In the genomic region with DNA sequence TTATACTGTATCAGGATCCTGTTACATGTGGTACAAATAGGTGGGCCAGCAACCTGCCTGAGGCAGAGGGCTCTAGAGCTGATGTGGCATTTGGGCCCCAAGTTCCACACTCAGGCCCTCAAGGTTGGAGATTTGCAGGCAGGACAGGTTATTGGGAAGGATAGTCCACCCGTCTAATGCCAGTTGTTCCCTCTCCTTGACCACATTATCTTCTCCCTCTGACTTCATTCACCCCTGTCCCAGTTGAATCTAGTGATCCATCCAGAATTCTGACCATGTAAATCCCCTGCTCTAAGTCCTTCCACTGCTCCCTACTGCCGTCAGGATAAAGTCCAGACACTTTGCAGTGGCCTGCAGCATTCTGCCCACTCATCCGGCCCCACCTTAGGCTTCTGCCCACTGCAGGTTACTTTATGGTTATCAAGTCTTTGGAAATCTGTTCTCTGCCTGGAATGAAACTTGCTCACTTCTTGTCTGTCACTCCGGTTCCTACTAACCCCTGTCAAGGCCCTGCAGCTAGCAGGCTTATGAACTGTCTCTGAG, we compare ENCODE assay signal across 11 cellular contexts. TPM values are rescaled to one million over a fixed set of nuclear protein-coding genes. Genes with fewer than 3 reads are reported as not detected.
DNase-seq lines count a peak whose midpoint lies in the region; ATAC-seq and TF ChIP-seq lines count a peak whose summit lies in the region.
"Had no signal": no experiment of that assay in that cellular context is flagged by ENCODE, and none has a peak within 500 bp of the region (broad histone marks: within the 10 kb centered on the region; RNA-seq: fewer than 3 reads in every experiment).

No MANE protein-coding gene starts in this region.

- peak overlapping the region; percentile 91 for H3K27ac ChIP-seq in A673 (ENCODE audit: low read depth, low read length, poor library complexity, severe bottlenecking)
- no peak overlapping the region for H3K27ac ChIP-seq in neural progenitor cell

- TF ChIP-seq CTCF in A673 (conservative IDR thresholded peaks at IDR 0.05; ENCODE audit: low read depth, low read length), result no peak
- no peak for TF ChIP-seq CTCF in neural progenitor cell (IDR thresholded peaks at IDR 0.05)

- H3K9me3 Mint-ChIP-seq in IgD-negative memory B cell, result no peaks in the 10 kb centered on the region
- no peaks in the 10 kb centered on the region for H3K9me3 Mint-ChIP-seq in dendritic cell treated with granulocyte-macrophage colony-stimulating factor and Interleukin-4, amounts not matched to agents 40 ng/mL and 50 ng/mL, for 4 days
- H3K9me3 Mint-ChIP-seq in neural progenitor cell, result no peaks in the 10 kb centered on the region

- POLR2A ChIA-PET in A673 (lab: Charles Lee; ENCODE audit: low non-redundant PET) (interaction anchor here (0.5 kb wide), 1 partner anchor 79 kb away, joined by 11 read pairs; no protein-coding TSS in a partner anchor), HEK293T (lab: Yijun Ruan, JAX) (interaction anchor here (1.0 to 3.8 kb wide), 3 partner anchors 9 to 148 kb away, joined by 4 to 27 read pairs (median 13); no protein-coding TSS in a partner anchor)

- no peaks in the 10 kb centered on the region for H3K36me3 ChIP-seq in A673 (ENCODE audit: insufficient read depth, low read length, poor library complexity, severe bottlenecking)
- H3K36me3 ChIP-seq in neural progenitor cell, result no peaks in the 10 kb centered on the region

- intact Hi-C loops in A673 (cut with micrococcal nuclease; ENCODE audit: unreplicated experiment), result no loop called here
- intact Hi-C loops in dendritic cell treated with granulocyte-macrophage colony-stimulating factor and Interleukin-4, amounts not matched to agents 40 ng/mL and 50 ng/mL, for 4 days (cut with micrococcal nuclease), result no loop called here

- H3K27ac Mint-ChIP-seq in IgD-negative memory B cell (peak overlapping the region; percentile 80 to 93 (median 92)), neural progenitor cell (peak overlapping the region; percentile 98)
- H3K27ac Mint-ChIP-seq in dendritic cell treated with granulocyte-macrophage colony-stimulating factor and Interleukin-4, amounts not matched to agents 40 ng/mL and 50 ng/mL, for 4 days, result peak overlapping the region; percentile 96

- no peaks in the 10 kb centered on the region for H3K27me3 ChIP-seq in A673 (replicated peaks; ENCODE audit: insufficient read depth, low read depth, low read length, poor library complexity)
- H3K27me3 ChIP-seq in neural progenitor cell, result no peaks in the 10 kb centered on the region

- no peak for DNase-seq in A673 (ENCODE audit: low spot score)
- no peak for DNase-seq in neural progenitor cell (ENCODE audit: low spot score)
- DNase-seq in HEK293T (ENCODE audit: extremely low spot score), result no peak
- no peak for DNase-seq in amniotic stem cell (lab: John Stamatoyannopoulos, UW)
- no peak for DNase-seq in H4 (ENCODE audit: low spot score)
- DNase-seq: central memory CD4-positive, alpha-beta T cell; NCI-H446; stimulated activated CD4-positive, alpha-beta T cell treated with anti-CD3 and anti-CD28 coated beads, Interleukin-4, amount 100 ng/mL, for 1 hour had no signal

- BruUV-seq in A673 (replicated peaks; lab: Mats Ljungman, UMichigan), result no TSS peak

- no peak overlapping the region for H3K9ac ChIP-seq in neural progenitor cell

- H3K4me1 Mint-ChIP-seq in IgD-negative memory B cell (peaks cover 54 to 62% (median 61%) of the 10 kb centered on the region in 3 donors), neural progenitor cell (peaks cover 18% of the 10 kb centered on the region)
- peaks cover 65% of the 10 kb centered on the region for H3K4me1 Mint-ChIP-seq in dendritic cell treated with granulocyte-macrophage colony-stimulating factor and Interleukin-4, amounts not matched to agents 40 ng/mL and 50 ng/mL, for 4 days (ENCODE audit: low read depth)

- H3K4me1 ChIP-seq in A673 (ENCODE audit: insufficient read depth, low read length, poor library complexity, severe bottlenecking) (peaks cover 11% of the 10 kb centered on the region), neural progenitor cell (peaks cover 21% of the 10 kb centered on the region)

- H3K9me3 ChIP-seq in A673 (ENCODE audit: low read depth, low read length, poor library complexity, severe bottlenecking) (no peaks in the 10 kb centered on the region), neural progenitor cell (ENCODE audit: low read depth) (no peaks in the 10 kb centered on the region)

- no peak for ATAC-seq in HG02852 (IDR thresholded peaks at IDR 0.05; ENCODE audit: unreplicated experiment)

- peak overlapping the region in 3 of 4 donors; percentile 77 to 94 (median 79) for H3K4me3 Mint-ChIP-seq in IgD-negative memory B cell
- H3K4me3 Mint-ChIP-seq in dendritic cell treated with granulocyte-macrophage colony-stimulating factor and Interleukin-4, amounts not matched to agents 40 ng/mL and 50 ng/mL, for 4 days, result peak overlapping the region; percentile 9
- peak overlapping the region; percentile 87 for H3K4me3 Mint-ChIP-seq in neural progenitor cell

- CTCF ChIA-PET in A673 (lab: Charles Lee) (no interaction called here), HEK293T (lab: Yijun Ruan, JAX) (no interaction called here)

- H3F3A ChIP-seq in neural progenitor cell (ENCODE audit: low read depth), result peaks cover 30% of the 10 kb centered on the region

- peak overlapping the region; percentile 74 for H3K4me2 ChIP-seq in neural progenitor cell

- no peak overlapping the region for H2AFZ ChIP-seq in neural progenitor cell (replicated peaks)

- peaks cover 3% of the 10 kb centered on the region for H3K36me3 Mint-ChIP-seq in IgD-negative memory B cell
- peaks cover 19% of the 10 kb centered on the region for H3K36me3 Mint-ChIP-seq in dendritic cell treated with granulocyte-macrophage colony-stimulating factor and Interleukin-4, amounts not matched to agents 40 ng/mL and 50 ng/mL, for 4 days (ENCODE audit: low read depth)
- H3K36me3 Mint-ChIP-seq in neural progenitor cell, result no peaks in the 10 kb centered on the region

- peaks cover 18% of the 10 kb centered on the region for H4K20me1 ChIP-seq in neural progenitor cell (ENCODE audit: low read depth)

- no peak overlapping the region for H3K4me3 ChIP-seq in A673 (ENCODE audit: low read depth, low read length, poor library complexity, severe bottlenecking)
- peak overlapping the region; percentile 52 for H3K4me3 ChIP-seq in neural progenitor cell

- H3K27me3 Mint-ChIP-seq in IgD-negative memory B cell (no peaks in the 10 kb centered on the region), neural progenitor cell (ENCODE audit: insufficient read depth, low read depth) (peaks cover 3% of the 10 kb centered on the region)
- no peaks in the 10 kb centered on the region for H3K27me3 Mint-ChIP-seq in dendritic cell treated with granulocyte-macrophage colony-stimulating factor and Interleukin-4, amounts not matched to agents 40 ng/mL and 50 ng/mL, for 4 days

- H3K79me2 ChIP-seq in neural progenitor cell (ENCODE audit: low read depth), result peaks cover 29% of the 10 kb centered on the region

TF ChIP-seq in HEK293T, 16 proteins besides CTCF, POLR2A, EP300 and RAD21:
- no peak for TF ChIP-seq NFRKB (IDR thresholded peaks at IDR 0.05)
- no peak for TF ChIP-seq SP1 (IDR thresholded peaks at IDR 0.05)
- TF ChIP-seq SUZ12 (IDR thresholded peaks at IDR 0.05), result no peak
- no peak for TF ChIP-seq FOXM1 (IDR thresholded peaks at IDR 0.05; ENCODE audit: borderline replicate concordance)
- TF ChIP-seq FOXA1 (IDR thresholded peaks at IDR 0.05), result no peak

RNA-seq across cellular contexts. Expression of a gene that starts 1.9 kb away (rescaled TPM):
- total RNA-seq in A673 (2021) (53.7 and 56.0 TPM in 2 replicates), neural progenitor cell (ENCODE audit: low replicate concordance) (34.2 and 43.1 TPM in 2 replicates)
- 47.2 TPM for polyA plus RNA-seq in IgD-negative memory B cell
- total RNA-seq in H4 (2014; rRNA removed; shearing (Covaris generic)), result 22.3 and 24.9 TPM in 2 replicates

Comparison
In these comparisons a context has a peak if more than half of its experiments do, and no peak if none do; other contexts are left out.
1. H3K4me3 Mint-ChIP-seq: peak in every context shown above with its lines; median percentile 87 in neural progenitor cell; 79 in IgD-negative memory B cell; 9 in dendritic cell treated with granulocyte-macrophage colony-stimulating factor and Interleukin-4, amounts not matched to agents 40 ng/mL and 50 ng/mL, for 4 days.